ENCODE assay signal across 8 cellular contexts in genomic region chr6:27250955-27251671, GRCh38.
A peak's percentile ranks its signal among the peaks of the same experiment; 100 is the strongest.
DNase-seq lines count a peak whose midpoint lies in the region; ATAC-seq lines count a peak whose summit lies in the region.

No MANE protein-coding gene starts in this region.

- peak overlapping the region; percentile 80 for H3K4me3 Mint-ChIP-seq in activated naive CD8-positive, alpha-beta T cell treated with anti-CD3 and anti-CD28 coated beads, Interleukin-2, amount 50 U/mL, for 24 hours

- H3K27ac Mint-ChIP-seq in activated naive CD8-positive, alpha-beta T cell treated with anti-CD3 and anti-CD28 coated beads, Interleukin-2, amount 50 U/mL, for 24 hours: no peak overlapping the region

- ATAC-seq in GM21529 (IDR thresholded peaks at IDR 0.05; ENCODE audit: unreplicated experiment): peak; percentile 80
- peak; percentile 70 for ATAC-seq in activated naive CD8-positive, alpha-beta T cell treated with anti-CD3 and anti-CD28 coated beads, Interleukin-2, amount 50 U/mL, for 24 hours

- H3K36me3 ChIP-seq in iPS-15b (ENCODE audit: control insufficient read depth, insufficient read depth, low read length): no peaks in the 10 kb centered on the region

- no peaks in the 10 kb centered on the region for H3K9me3 Mint-ChIP-seq in activated naive CD8-positive, alpha-beta T cell treated with anti-CD3 and anti-CD28 coated beads, Interleukin-2, amount 50 U/mL, for 24 hours

- peaks cover 3% of the 10 kb centered on the region for H3K4me1 ChIP-seq in iPS-15b (ENCODE audit: control insufficient read depth, insufficient read depth, low read length)

- no peaks in the 10 kb centered on the region for H3K9me3 ChIP-seq in iPS-15b (ENCODE audit: control insufficient read depth, insufficient read depth, low read length)

- peak overlapping the region; percentile 87 for H3K4me3 ChIP-seq in iPS-15b (ENCODE audit: low read depth, low read length)

- DNase-seq in DMS153 (lab: John Stamatoyannopoulos, UW) (peak; percentile 90), HuH-7.5 (ENCODE audit: low spot score) (peak; percentile 65), SHP77 treated with DMSO at 0.1 percent for 48 hours (lab: John Stamatoyannopoulos, UW) (peak; percentile 88), UCSD-AML1 (lab: John Stamatoyannopoulos, UW; ENCODE audit: unreplicated experiment) (no peak)
- peak; percentile 69 for DNase-seq in activated naive CD8-positive, alpha-beta T cell treated with anti-CD3 and anti-CD28 coated beads, Interleukin-2, amount 50 U/mL, for 24 hours
- peak; percentile 63 for DNase-seq in stimulated activated CD4-positive, alpha-beta T cell treated with anti-CD3 and anti-CD28 coated beads, Interleukin-12 subunit alpha, Interleukin-12 subunit beta, amount 100 ng/mL, for 4 hours

- H3K27me3 Mint-ChIP-seq in activated naive CD8-positive, alpha-beta T cell treated with anti-CD3 and anti-CD28 coated beads, Interleukin-2, amount 50 U/mL, for 24 hours: peaks cover 66% of the 10 kb centered on the region

- no peaks in the 10 kb centered on the region for H3K36me3 Mint-ChIP-seq in activated naive CD8-positive, alpha-beta T cell treated with anti-CD3 and anti-CD28 coated beads, Interleukin-2, amount 50 U/mL, for 24 hours (ENCODE audit: low read depth)

- peak overlapping the region; percentile 14 for H3K9ac ChIP-seq in iPS-15b (ENCODE audit: low read depth, low read length)

- peaks cover 41% of the 10 kb centered on the region for H3K27me3 ChIP-seq in iPS-15b (ENCODE audit: control insufficient read depth, insufficient read depth, low read length)

- peaks cover 4% of the 10 kb centered on the region for H3K4me1 Mint-ChIP-seq in activated naive CD8-positive, alpha-beta T cell treated with anti-CD3 and anti-CD28 coated beads, Interleukin-2, amount 50 U/mL, for 24 hours
